Comparison of ENCODE assay signal across 9 cellular contexts in genomic region chr6:28809947-28810654, GRCh38.
A peak's percentile ranks its signal among the peaks of the same experiment; 100 is the strongest.
DNase-seq lines count a peak whose midpoint lies in the region; ATAC-seq and TF ChIP-seq lines count a peak whose summit lies in the region.
"Had no signal": no experiment of that assay in that cellular context is flagged by ENCODE, and none has a peak within 500 bp of the region (broad histone marks: within the 10 kb centered on the region; RNA-seq: fewer than 3 reads in every experiment).

No MANE protein-coding gene starts in this region.

- peak overlapping the region in 4 of 7 donors; percentile 62 to 88 (median 76) for H3K27ac Mint-ChIP-seq in CD4-positive, alpha-beta memory T cell
- H3K27ac Mint-ChIP-seq in WTC11 = no peak overlapping the region

- peaks cover 75 to 80% of the 10 kb centered on the region in 2 donors for H3K27me3 Mint-ChIP-seq in CD4-positive, alpha-beta memory T cell
- peaks cover 93% of the 10 kb centered on the region for H3K27me3 Mint-ChIP-seq in WTC11 (ENCODE audit: low read depth)

- H3K9me3 Mint-ChIP-seq in CD4-positive, alpha-beta memory T cell = peaks cover 0 to 73% (median 61%) of the 10 kb centered on the region in 8 donors
- no peaks in the 10 kb centered on the region for H3K9me3 Mint-ChIP-seq in WTC11

- no peak for DNase-seq in CD4-positive, alpha-beta memory T cell
- peak; percentile 29 for DNase-seq in HEK293T (ENCODE audit: extremely low spot score)
- no peak for DNase-seq in WTC11 (ENCODE audit: low spot score)
- no peak for DNase-seq in stimulated activated CD8-positive, alpha-beta memory T cell treated with anti-CD3 and anti-CD28 coated beads, Interleukin-4, amount 100 ng/mL, for 48 hours
- DNase-seq: stimulated activated CD4-positive, alpha-beta T cell treated with anti-CD3 and anti-CD28 coated beads, Interleukin-15, amount 100 ng/mL, for 24 hours had no signal

- peaks cover 2 to 6% of the 10 kb centered on the region in 2 donors for H3K36me3 Mint-ChIP-seq in CD4-positive, alpha-beta memory T cell
- no peaks in the 10 kb centered on the region for H3K36me3 Mint-ChIP-seq in WTC11

- H3K36me3 ChIP-seq in CD4-positive, alpha-beta memory T cell (ENCODE audit: insufficient read depth, low read length) = no peaks in the 10 kb centered on the region
- H3K36me3 ChIP-seq in iPS-18a (ENCODE audit: control insufficient read depth, low read depth, low read length) = no peaks in the 10 kb centered on the region

- H3K4me3 Mint-ChIP-seq in CD4-positive, alpha-beta memory T cell = peak overlapping the region in 3 of 8 donors; percentile 11 to 40 (median 28)
- peak overlapping the region; percentile 81 for H3K4me3 Mint-ChIP-seq in WTC11

- peaks cover 6 to 21% (median 9%) of the 10 kb centered on the region in 4 donors for H3K4me1 Mint-ChIP-seq in CD4-positive, alpha-beta memory T cell
- H3K4me1 Mint-ChIP-seq in WTC11 = peaks cover 49% of the 10 kb centered on the region

- CTCF ChIA-PET in CD4-positive, alpha-beta memory T cell (lab: Charles Lee; ENCODE audit: partially characterized antibody) = no interaction called here
- CTCF ChIA-PET in HEK293T (lab: Yijun Ruan, JAX) = interaction anchor here (0.6 to 2.1 kb wide), 6 partner anchors 27 to 1137 kb away, joined by 3 to 8 read pairs (median 4); no protein-coding TSS in a partner anchor
- CTCF ChIA-PET in WTC11 (lab: Charles Lee) = interaction anchor here (0.6 to 2.1 kb wide), 13 partner anchors 14 to 278 kb away, joined by 3 to 15 read pairs (median 3); no protein-coding TSS in a partner anchor

- no peaks in the 10 kb centered on the region for H3K9me3 ChIP-seq in CD4-positive, alpha-beta memory T cell (ENCODE audit: control insufficient read depth in 1 of 2, low read length in 2 of 2)
- H3K9me3 ChIP-seq in iPS-18a (ENCODE audit: control insufficient read depth, low read depth, low read length) = no peaks in the 10 kb centered on the region

- peaks cover 61% of the 10 kb centered on the region for H3K27me3 ChIP-seq in CD4-positive, alpha-beta memory T cell (ENCODE audit: insufficient read depth, low read length)
- peaks cover 89% of the 10 kb centered on the region for H3K27me3 ChIP-seq in iPS-18a (ENCODE audit: control insufficient read depth, insufficient read depth, low read length)

- ATAC-seq in WTC11 (peak; percentile 29), GM21515 (IDR thresholded peaks at IDR 0.05; ENCODE audit: unreplicated experiment) (no peak), GM19455 (IDR thresholded peaks at IDR 0.05; ENCODE audit: unreplicated experiment) (no peak), GM21717 (IDR thresholded peaks at IDR 0.05; ENCODE audit: unreplicated experiment) (no peak)

- POLR2A ChIA-PET in CD4-positive, alpha-beta memory T cell (lab: Charles Lee; ENCODE audit: partially characterized antibody) = no interaction called here
- POLR2A ChIA-PET in HEK293T (lab: Yijun Ruan, JAX) = interaction anchor here (0.7 to 1.7 kb wide), 5 partner anchors 28 to 86 kb away, joined by 3 to 9 read pairs (median 7); no protein-coding TSS in a partner anchor
- POLR2A ChIA-PET in WTC11 (lab: Charles Lee) = interaction anchor here (0.6 to 1.4 kb wide), 4 partner anchors 14 to 44 kb away, joined by 3 to 4 read pairs (median 4); no protein-coding TSS in a partner anchor

- no peak overlapping the region for H3K9ac ChIP-seq in iPS-18a (ENCODE audit: low read length)

- intact Hi-C loops in CD4-positive, alpha-beta memory T cell (cut with micrococcal nuclease) = loop anchor here (10.0 kb wide), 1 partner anchor 75 kb away; no protein-coding TSS in a partner anchor

- no peak for TF ChIP-seq CTCF in WTC11 (IDR thresholded peaks at IDR 0.05)

- no peaks in the 10 kb centered on the region for H3K4me1 ChIP-seq in CD4-positive, alpha-beta memory T cell (ENCODE audit: insufficient read depth, low read length)
- H3K4me1 ChIP-seq in iPS-18a (ENCODE audit: control insufficient read depth, low read depth, low read length) = peaks cover 37% of the 10 kb centered on the region

- H3K4me3 ChIP-seq in CD4-positive, alpha-beta memory T cell (ENCODE audit: low read length in 2 of 2) = no peak overlapping the region
- H3K4me3 ChIP-seq in iPS-18a (ENCODE audit: low read length) = peak overlapping the region; percentile 63

- H3K27ac ChIP-seq in CD4-positive, alpha-beta memory T cell (ENCODE audit: low read depth, low read length) = no peak overlapping the region
- no peak overlapping the region for H3K27ac ChIP-seq in iPS-18a (ENCODE audit: low read length)

TF ChIP-seq in HEK293T, 16 proteins besides CTCF, POLR2A, EP300 and RAD21:
- peak; percentile 66 for TF ChIP-seq L3MBTL2 (conservative IDR thresholded peaks at IDR 0.05)
- TF ChIP-seq CTBP1 (IDR thresholded peaks at IDR 0.05; ENCODE audit: borderline replicate concordance) = peak; percentile 53; the same call in 1 of the 2 replicates
- TF ChIP-seq NFRKB (IDR thresholded peaks at IDR 0.05) = no peak

TF ChIP-seq in WTC11, 78 proteins besides CTCF, POLR2A, EP300 and RAD21:
- TF ChIP-seq HMGXB4 (CRISPR knock-in tag; IDR thresholded peaks at IDR 0.05) = 0 out of 2 replicates have a peak, but pooled peaks have one; percentile 37
- no peak for TF ChIP-seq ZBTB21 (CRISPR knock-in tag; IDR thresholded peaks at IDR 0.05; ENCODE audit: borderline replicate concordance)
- no peak for TF ChIP-seq ZNF532 (CRISPR knock-in tag; IDR thresholded peaks at IDR 0.05; ENCODE audit: borderline replicate concordance)
- no peak for TF ChIP-seq PRRX2 (CRISPR knock-in tag; IDR thresholded peaks at IDR 0.05)
